4 cellular contexts compared by ENCODE assay signal in genomic region chr7:72852937-72853336, GRCh38. TPM values are rescaled to one million over a fixed set of nuclear protein-coding genes. Genes with fewer than 3 reads are reported as not detected.
DNase-seq lines count a peak whose midpoint lies in the region; ATAC-seq and TF ChIP-seq lines count a peak whose summit lies in the region.
"Not testable (repeated sequence)": the region's sequence is repeated elsewhere in the genome, so short reads cannot be mapped to it uniquely, and the experiment has no call there.

No MANE protein-coding gene starts in this region.

- H3K9me3 ChIP-seq in mucosa of descending colon, result not testable (repeated sequence)

- not testable (repeated sequence) for H3K36me3 ChIP-seq in mucosa of descending colon (ENCODE audit: low read depth)

- H3K4me1 ChIP-seq in mucosa of descending colon (ENCODE audit: low read depth), result not testable (repeated sequence)

- ATAC-seq in esophagus mucosa, result peak; percentile 74
- ATAC-seq in left colon, result peak; percentile 36
- ATAC-seq in mucosa of descending colon, result peak; percentile 62

- not testable (repeated sequence) for DNase-seq in left colon, mucosa of descending colon

- H3K4me3 ChIP-seq in mucosa of descending colon, result not testable (repeated sequence)

- TF ChIP-seq CTCF in C4-2B (conservative IDR thresholded peaks at IDR 0.05); mucosa of descending colon (IDR thresholded peaks at IDR 0.05): not testable (repeated sequence)

- intact Hi-C loops in left colon (cut with DNase I, micrococcal nuclease); mucosa of descending colon (cut with DNase I, micrococcal nuclease): not testable (repeated sequence)

- H3K27ac ChIP-seq in C4-2B, result 0 out of 2 replicates have a peak overlapping the region, but pooled peaks have one; percentile 33

RNA-seq across cellular contexts. Expression of gene TYW1B, which starts 24.9 kb away (rescaled TPM):
- 1.00 TPM for total RNA-seq in esophagus mucosa
- 1 to 10 TPM; 2.2 to 3.6 TPM for total RNA-seq in left colon
- 1 to 10 TPM; 2.5 to 6.3 (median 3.5) TPM for total RNA-seq in mucosa of descending colon
